ENCODE assay signal across 1 cellular context in the genomic region with DNA sequence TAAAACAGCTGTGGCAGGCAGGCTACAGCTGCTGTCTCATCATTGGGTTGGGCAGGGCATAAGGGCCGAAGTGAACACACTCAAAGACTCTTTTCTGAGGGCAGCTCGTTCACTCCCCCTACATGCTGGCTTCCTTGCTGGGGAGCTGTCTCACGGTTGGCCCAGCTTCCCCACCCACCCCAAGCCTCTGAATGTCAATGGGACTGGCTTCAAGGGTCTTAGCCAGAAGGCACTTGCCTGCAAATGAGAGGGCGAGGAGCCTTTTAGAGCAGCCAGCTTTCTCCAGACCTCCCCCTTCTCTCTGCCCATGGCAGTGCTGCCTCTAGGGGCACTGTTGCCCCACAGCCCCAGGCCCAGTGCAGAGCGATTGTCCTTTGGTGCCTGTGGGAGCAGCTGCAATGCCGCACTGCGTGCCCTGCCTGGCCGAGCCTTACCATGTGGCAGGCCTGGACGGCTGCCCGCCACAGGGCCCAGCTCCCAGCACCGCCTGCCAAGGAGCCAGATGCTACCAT.
TF ChIP-seq lines count a peak whose summit lies in the region.

No MANE protein-coding gene starts in this region.

TF ChIP-seq in H1, 55 proteins besides CTCF, POLR2A, EP300 and RAD21 (continued from another document):
- TF ChIP-seq TCF12 (IDR thresholded peaks at IDR 0.05; ENCODE audit: low read depth, low read length): peak; percentile 70; the same call in 1 of the 2 replicates
- peak; percentile 63 for TF ChIP-seq CTBP2 (IDR thresholded peaks at IDR 0.05; ENCODE audit: borderline replicate concordance, insufficient read depth, insufficient read length, low read length)
- peak; percentile 62; the same call in 1 of the 2 replicates for TF ChIP-seq TBP (IDR thresholded peaks at IDR 0.05; ENCODE audit: low read depth, low read length)
- peak; percentile 42; the same call in 1 of the 2 replicates for TF ChIP-seq TEAD4 (IDR thresholded peaks at IDR 0.05; ENCODE audit: low read depth, low read length)
- TF ChIP-seq GABPA (IDR thresholded peaks at IDR 0.05; ENCODE audit: borderline replicate concordance, insufficient read depth, low read length): peak; percentile 65; the same call in 1 of the 2 replicates
- TF ChIP-seq, protein P1, sequence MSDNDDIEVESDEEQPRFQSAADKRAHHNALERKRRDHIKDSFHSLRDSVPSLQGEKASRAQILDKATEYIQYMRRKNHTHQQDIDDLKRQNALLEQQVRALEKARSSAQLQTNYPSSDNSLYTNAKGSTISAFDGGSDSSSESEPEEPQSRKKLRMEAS (IDR thresholded peaks at IDR 0.05): peak; percentile 91
- peak; percentile 62 for TF ChIP-seq TAF1 (IDR thresholded peaks at IDR 0.05; ENCODE audit: low read depth, low read length)
- TF ChIP-seq KDM5A (IDR thresholded peaks at IDR 0.05; ENCODE audit: low read length): no peak
- peak; percentile 28 for TF ChIP-seq ASH2L (IDR thresholded peaks at IDR 0.05; ENCODE audit: low read length)
- TF ChIP-seq CEBPB (IDR thresholded peaks at IDR 0.05; ENCODE audit: low read depth, low read length): no peak
- TF ChIP-seq, protein P2, sequence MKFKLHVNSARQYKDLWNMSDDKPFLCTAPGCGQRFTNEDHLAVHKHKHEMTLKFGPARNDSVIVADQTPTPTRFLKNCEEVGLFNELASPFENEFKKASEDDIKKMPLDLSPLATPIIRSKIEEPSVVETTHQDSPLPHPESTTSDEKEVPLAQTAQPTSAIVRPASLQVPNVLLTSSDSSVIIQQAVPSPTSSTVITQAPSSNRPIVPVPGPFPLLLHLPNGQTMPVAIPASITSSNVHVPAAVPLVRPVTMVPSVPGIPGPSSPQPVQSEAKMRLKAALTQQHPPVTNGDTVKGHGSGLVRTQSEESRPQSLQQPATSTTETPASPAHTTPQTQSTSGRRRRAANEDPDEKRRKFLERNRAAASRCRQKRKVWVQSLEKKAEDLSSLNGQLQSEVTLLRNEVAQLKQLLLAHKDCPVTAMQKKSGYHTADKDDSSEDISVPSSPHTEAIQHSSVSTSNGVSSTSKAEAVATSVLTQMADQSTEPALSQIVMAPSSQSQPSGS (IDR thresholded peaks at IDR 0.05; ENCODE audit: low read length): no peak
- TF ChIP-seq HDAC2 (IDR thresholded peaks at IDR 0.05; ENCODE audit: borderline replicate concordance in 1 of 2, low read depth in 2 of 2, low read length in 2 of 2): peak in 1 of 2 experiments; percentile 76; a peak in 1 of 4 replicates
- 0 out of 2 replicates have a peak, but pooled peaks have one; percentile 12 for TF ChIP-seq CREB1 (IDR thresholded peaks at IDR 0.05)
- TF ChIP-seq MAFK (IDR thresholded peaks at IDR 0.05; ENCODE audit: low read depth, low read length): no peak
